33 cellular contexts compared by ENCODE assay signal in the genomic region with DNA sequence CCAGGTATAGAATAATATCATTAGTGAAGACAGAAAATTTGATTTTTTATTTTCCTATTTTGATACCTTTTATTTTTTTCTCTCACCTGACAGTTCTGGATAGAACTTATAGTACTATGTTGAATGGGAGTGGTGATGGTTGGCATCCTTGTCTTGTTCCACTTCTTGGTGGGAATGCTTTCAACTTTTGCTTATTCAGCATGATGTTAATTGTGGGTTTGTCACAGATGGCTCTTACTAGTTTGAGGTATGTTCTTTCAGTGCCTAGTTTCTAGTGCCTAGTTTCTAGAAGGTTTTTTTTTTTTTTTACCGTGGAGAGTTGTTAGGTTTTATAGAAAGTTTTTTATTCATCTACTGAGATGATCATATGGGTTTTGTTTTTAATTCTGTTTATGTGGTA.
"Had no signal": no experiment of that assay in that cellular context is flagged by ENCODE, and none has a peak within 500 bp of the region (broad histone marks: within the 10 kb centered on the region; RNA-seq: fewer than 3 reads in every experiment).

No MANE protein-coding gene starts in this region.

- H3K4me1 ChIP-seq: adrenal gland, ascending aorta, body of pancreas, breast epithelium had no signal

- H3K27me3 ChIP-seq: adrenal gland, ascending aorta, body of pancreas, brain microvascular endothelial cell, breast epithelium, cardiac muscle cell had no signal

- ATAC-seq: activated naive CD4-positive, alpha-beta T cell treated with anti-CD3 and anti-CD28 coated beads, Interleukin-2, amount 50 U/mL, for 72 hours; activated naive CD8-positive, alpha-beta T cell treated with anti-CD3 and anti-CD28 coated beads, Interleukin-2, amount 50 U/mL, for 24 hours; activated T-cell treated with anti-CD3 and anti-CD28 coated beads, Interleukin-2, amount 50 U/mL, for 4 hours; activated T-cell treated with anti-CD3 and anti-CD28 coated beads, Interleukin-2, amount 50 U/mL, for 72 hours; activated T-helper 17 cell treated with anti-CD3 and anti-CD28 coated beads, Interleukin-2, amount 50 U/mL, for 72 hours; body of pancreas had no signal

- DNase-seq: activated effector memory CD4-positive, alpha-beta T cell treated with anti-CD3 and anti-CD28 coated beads, Interleukin-2, amount 50 U/mL, for 16 hours; activated effector memory CD4-positive, alpha-beta T cell treated with Interleukin-2 at 50 U/mL for 16 hours; activated gamma-delta T cell treated with Interleukin-2 at 50 U/mL for 16 hours; activated naive CD4-positive, alpha-beta T cell; activated naive CD4-positive, alpha-beta T cell treated with anti-CD3 and anti-CD28 coated beads for 36 hours; activated naive CD4-positive, alpha-beta T cell treated with anti-CD3 and anti-CD28 coated beads, Interleukin-2, amount 10 ng/mL, durations not matched to agents 7 days and 5 days; activated naive CD4-positive, alpha-beta T cell treated with anti-CD3 and anti-CD28 coated beads, Interleukin-2, amount 50 U/mL, for 16 hours; activated naive CD4-positive, alpha-beta T cell treated with Interleukin-2 at 50 U/mL for 16 hours; activated naive CD8-positive, alpha-beta T cell treated with anti-CD3 and anti-CD28 coated beads for 36 hours; activated naive CD8-positive, alpha-beta T cell treated with anti-CD3 and anti-CD28 coated beads, Interleukin-2, amount 10 ng/mL, durations not matched to agents 7 days and 5 days; activated naive CD8-positive, alpha-beta T cell treated with anti-CD3 and anti-CD28 coated beads, Interleukin-2, amount 50 U/mL, for 24 hours; activated T-cell treated with anti-CD3 and anti-CD28 coated beads, Interleukin-2, amount 50 U/mL, for 1 hour; activated T-cell treated with anti-CD3 and anti-CD28 coated beads, Interleukin-2, amount 50 U/mL, for 24 hours; activated T-cell treated with anti-CD3 and anti-CD28 coated beads, Interleukin-2, amount 50 U/mL, for 4 hours; activated T-cell treated with anti-CD3 and anti-CD28 coated beads, Interleukin-2, amount 50 U/mL, for 48 hours; activated T-cell treated with anti-CD3 and anti-CD28 coated beads, Interleukin-2, amount 50 U/mL, for 72 hours; adrenal gland; amniotic stem cell; amygdala; anterior cingulate cortex; aorta; body of pancreas; brain microvascular endothelial cell; caudate nucleus; central memory CD4-positive, alpha-beta T cell; cerebellar nuclear complex had no signal

- H3K4me3 ChIP-seq: adrenal gland, ascending aorta, body of pancreas, breast epithelium, cardiac muscle cell had no signal

- FAIRE-seq: astrocyte, bronchial epithelial cell had no signal

- H3K9me3 ChIP-seq: adrenal gland, ascending aorta, body of pancreas, breast epithelium had no signal

- H3K36me3 ChIP-seq: adrenal gland, ascending aorta, brain microvascular endothelial cell, breast epithelium, cardiac muscle cell had no signal

- H3K27ac ChIP-seq: adrenal gland, ascending aorta, body of pancreas, brain microvascular endothelial cell, breast epithelium, cardiac muscle cell had no signal
